ENCODE assay signal across 1 cellular context in genomic region chr1:1033009-1033587, GRCh38.
TF ChIP-seq lines count a peak whose summit lies in the region.

No MANE protein-coding gene starts in this region.

TF ChIP-seq in K562, 482 proteins besides CTCF, POLR2A, EP300 and RAD21 (continued from another document and continues in another):
- TF ChIP-seq PRDM10 (IDR thresholded peaks at IDR 0.05; ENCODE audit: partially characterized antibody) (peak; percentile 34), JUND (IDR thresholded peaks at IDR 0.05; ENCODE audit: borderline replicate concordance, low read depth, low read length) (peak; percentile 85), JUND (tag; IDR thresholded peaks at IDR 0.05; ENCODE audit: borderline replicate concordance, low read depth, low read length) (peak; percentile 62; the same call in 1 of the 3 replicates), CTCFL (IDR thresholded peaks at IDR 0.05; ENCODE audit: borderline replicate concordance, insufficient read depth, low read depth, low read length, poor library complexity, severe bottlenecking) (peak; percentile 60), FOXP4 (CRISPR knock-in tag; IDR thresholded peaks at IDR 0.05; ENCODE audit: borderline replicate concordance) (no peak), CXXC5 (CRISPR knock-in tag; IDR thresholded peaks at IDR 0.05) (peak; percentile 82), VEZF1 (CRISPR knock-in tag; IDR thresholded peaks at IDR 0.05) (peak; percentile 79), BCL6 (CRISPR knock-in tag; IDR thresholded peaks at IDR 0.05) (no peak), PKNOX1 (IDR thresholded peaks at IDR 0.05) (peak; percentile 98), ZBTB33 (CRISPR knock-in tag; IDR thresholded peaks at IDR 0.05) (peak; percentile 52; the same call in 1 of the 2 replicates), NR0B1 (IDR thresholded peaks at IDR 0.05; ENCODE audit: partially characterized antibody) (no peak), PURB (CRISPR knock-in tag; IDR thresholded peaks at IDR 0.05; ENCODE audit: low read depth) (no peak), HCFC1 (IDR thresholded peaks at IDR 0.05; ENCODE audit: low read depth, low read length) (no peak), IRF2 (CRISPR knock-in tag; IDR thresholded peaks at IDR 0.05) (no peak), PBX2 (CRISPR knock-in tag; IDR thresholded peaks at IDR 0.05; ENCODE audit: low read depth) (peak; percentile 61), PBX2 (tag; conservative IDR thresholded peaks at IDR 0.05; ENCODE audit: low read depth) (peak; percentile 53; the same call in 1 of the 2 replicates), STAG1 (CRISPR knock-in tag; IDR thresholded peaks at IDR 0.05; ENCODE audit: borderline replicate concordance) (peak; percentile 59; the same call in 1 of the 2 replicates), MAFK (IDR thresholded peaks at IDR 0.05; ENCODE audit: low read length) (no peak), CCNT2 (IDR thresholded peaks at IDR 0.05; ENCODE audit: borderline replicate concordance, extremely low read depth, insufficient read length, low read depth, low read length) (peak; percentile 76), SAFB (IDR thresholded peaks at IDR 0.05; ENCODE audit: borderline replicate concordance, low read depth, low read length) (peak; percentile 62; the same call in 1 of the 2 replicates), ZBTB12 (CRISPR knock-in tag; IDR thresholded peaks at IDR 0.05) (peak; percentile 74), GTF3C2 (IDR thresholded peaks at IDR 0.05; ENCODE audit: borderline replicate concordance, extremely low read depth, insufficient read length) (no peak), MCM3 (IDR thresholded peaks at IDR 0.05) (no peak), NFYB (IDR thresholded peaks at IDR 0.05; ENCODE audit: extremely low read depth, insufficient read length) (peak; percentile 48), FUS (optimal IDR thresholded peaks at IDR 0.05; ENCODE audit: low read depth, low read length) (peak; percentile 41), CBFB (CRISPR knock-in tag; IDR thresholded peaks at IDR 0.05) (no peak), ZNF740 (CRISPR knock-in tag; IDR thresholded peaks at IDR 0.05) (no peak), ZNF740 (tag; IDR thresholded peaks at IDR 0.05) (no peak), USF1 (CRISPR knock-in tag; IDR thresholded peaks at IDR 0.05) (no peak), ETV1 (tag; conservative IDR thresholded peaks at IDR 0.05; ENCODE audit: low read depth) (no peak)
